In the genomic region with DNA sequence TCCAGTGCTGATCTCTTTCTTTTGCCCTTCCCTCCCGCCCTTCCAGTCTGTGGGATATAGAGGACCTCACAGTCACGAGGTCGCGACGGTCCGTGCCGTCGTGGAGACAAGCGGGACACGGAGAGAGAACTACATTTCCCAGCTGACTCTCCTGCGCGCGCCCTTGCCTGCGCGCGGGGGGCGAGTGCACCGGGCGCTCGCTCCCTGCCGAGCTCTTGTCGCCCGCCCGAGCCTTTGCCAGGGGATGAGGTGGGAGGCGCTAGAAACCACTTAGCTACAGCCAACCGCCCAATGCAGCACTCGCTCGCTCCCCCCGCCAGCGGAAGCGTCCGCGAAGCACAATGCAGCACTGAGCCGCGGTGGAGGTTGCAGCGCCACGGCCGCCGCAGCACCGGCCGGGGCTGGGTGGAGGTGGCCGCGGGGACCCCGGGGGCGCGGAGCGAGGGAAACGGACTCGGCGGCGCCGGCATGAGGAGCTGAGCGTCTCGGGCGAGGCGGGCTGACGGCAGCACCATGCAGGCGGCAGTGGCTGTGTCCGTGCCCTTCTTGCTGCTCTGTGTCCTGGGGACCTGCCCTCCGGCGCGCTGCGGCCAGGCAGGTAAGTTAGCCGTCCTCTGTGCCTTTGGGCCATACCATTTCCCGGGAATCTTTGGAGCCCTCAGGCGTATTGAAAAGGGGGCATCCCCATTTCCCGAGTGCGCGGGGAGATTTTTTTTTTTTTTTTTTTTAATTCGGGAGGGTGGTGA, we compare ENCODE assay signal across 1 cellular context.
A peak's percentile ranks its signal among the peaks of the same experiment; 100 is the strongest.
TF ChIP-seq lines count a peak whose summit lies in the region.

A gene with protein sequence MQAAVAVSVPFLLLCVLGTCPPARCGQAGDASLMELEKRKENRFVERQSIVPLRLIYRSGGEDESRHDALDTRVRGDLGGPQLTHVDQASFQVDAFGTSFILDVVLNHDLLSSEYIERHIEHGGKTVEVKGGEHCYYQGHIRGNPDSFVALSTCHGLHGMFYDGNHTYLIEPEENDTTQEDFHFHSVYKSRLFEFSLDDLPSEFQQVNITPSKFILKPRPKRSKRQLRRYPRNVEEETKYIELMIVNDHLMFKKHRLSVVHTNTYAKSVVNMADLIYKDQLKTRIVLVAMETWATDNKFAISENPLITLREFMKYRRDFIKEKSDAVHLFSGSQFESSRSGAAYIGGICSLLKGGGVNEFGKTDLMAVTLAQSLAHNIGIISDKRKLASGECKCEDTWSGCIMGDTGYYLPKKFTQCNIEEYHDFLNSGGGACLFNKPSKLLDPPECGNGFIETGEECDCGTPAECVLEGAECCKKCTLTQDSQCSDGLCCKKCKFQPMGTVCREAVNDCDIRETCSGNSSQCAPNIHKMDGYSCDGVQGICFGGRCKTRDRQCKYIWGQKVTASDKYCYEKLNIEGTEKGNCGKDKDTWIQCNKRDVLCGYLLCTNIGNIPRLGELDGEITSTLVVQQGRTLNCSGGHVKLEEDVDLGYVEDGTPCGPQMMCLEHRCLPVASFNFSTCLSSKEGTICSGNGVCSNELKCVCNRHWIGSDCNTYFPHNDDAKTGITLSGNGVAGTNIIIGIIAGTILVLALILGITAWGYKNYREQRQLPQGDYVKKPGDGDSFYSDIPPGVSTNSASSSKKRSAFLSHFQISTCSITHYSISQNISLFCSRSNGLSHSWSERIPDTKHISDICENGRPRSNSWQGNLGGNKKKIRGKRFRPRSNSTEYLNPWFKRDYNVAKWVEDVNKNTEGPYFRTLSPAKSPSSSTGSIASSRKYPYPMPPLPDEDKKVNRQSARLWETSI (plus strand): TSS at position 299 of the 746 bp plus-strand sequence. CDS start 215 bp downstream, at position 514.

TF ChIP-seq in GM12878, 131 proteins besides CTCF, POLR2A, EP300 and RAD21 (continued from another document and continues in another):
- TF ChIP-seq, protein P1, sequence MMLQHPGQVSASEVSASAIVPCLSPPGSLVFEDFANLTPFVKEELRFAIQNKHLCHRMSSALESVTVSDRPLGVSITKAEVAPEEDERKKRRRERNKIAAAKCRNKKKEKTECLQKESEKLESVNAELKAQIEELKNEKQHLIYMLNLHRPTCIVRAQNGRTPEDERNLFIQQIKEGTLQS (IDR thresholded peaks at IDR 0.05; ENCODE audit: borderline replicate concordance, extremely low read depth, low read depth, low read length): no peak
- TF ChIP-seq SREBF1 (IDR thresholded peaks at IDR 0.05; ENCODE audit: low read length) (peak; percentile 68), KLF5 (IDR thresholded peaks at IDR 0.05; ENCODE audit: partially characterized antibody) (no peak), ZNF384 (IDR thresholded peaks at IDR 0.05; ENCODE audit: borderline replicate concordance, low read depth, low read length) (no peak), HCFC1 (IDR thresholded peaks at IDR 0.05; ENCODE audit: low read length) (peak; percentile 95), YY1 (IDR thresholded peaks at IDR 0.05; ENCODE audit: low read depth, low read length) (peak; percentile 77; the same call in 1 of the 2 replicates), NR2C1 (IDR thresholded peaks at IDR 0.05) (peak; percentile 67; the same call in 1 of the 2 replicates), STAT1 (conservative IDR thresholded peaks at IDR 0.05) (peak; percentile 81; the same call in 1 of the 2 replicates), SMC3 (IDR thresholded peaks at IDR 0.05; ENCODE audit: borderline replicate concordance, low read length) (peak; percentile 6; the same call in 1 of the 2 replicates), CHD2 (IDR thresholded peaks at IDR 0.05; ENCODE audit: borderline replicate concordance, low read depth, low read length) (peak; percentile 67; the same call in 1 of the 2 replicates), FOXK2 (IDR thresholded peaks at IDR 0.05) (no peak), CBFB (IDR thresholded peaks at IDR 0.05; ENCODE audit: low read depth) (0 out of 2 replicates have a peak, but pooled peaks have one; percentile 43), SIN3A (IDR thresholded peaks at IDR 0.05; ENCODE audit: low read depth, low read length) (0 out of 2 replicates have a peak, but pooled peaks have one; percentile 68), SIX5 (IDR thresholded peaks at IDR 0.05; ENCODE audit: low read depth, low read length, severe bottlenecking) (peak; percentile 87), DPF2 (IDR thresholded peaks at IDR 0.05) (peak; percentile 82), BRCA1 (IDR thresholded peaks at IDR 0.05; ENCODE audit: low read depth, low read length) (no peak), RUNX3 (IDR thresholded peaks at IDR 0.05; ENCODE audit: low read length) (peak; percentile 65), MEF2A (IDR thresholded peaks at IDR 0.05; ENCODE audit: insufficient read depth, low read depth, low read length) (peak; percentile 26; the same call in 1 of the 2 replicates), FOS (IDR thresholded peaks at IDR 0.05; ENCODE audit: borderline replicate concordance, extremely low read depth, insufficient read length) (no peak), ATF7 (IDR thresholded peaks at IDR 0.05; ENCODE audit: low read depth) (peak; percentile 50; the same call in 1 of the 2 replicates), SMARCA5 (IDR thresholded peaks at IDR 0.05) (peak; percentile 92), GATAD2B (conservative IDR thresholded peaks at IDR 0.05; ENCODE audit: low read depth) (peak; percentile 80), ZNF274 (IDR thresholded peaks at IDR 0.05; ENCODE audit: insufficient read depth, insufficient read length) (no peak), MXI1 (IDR thresholded peaks at IDR 0.05; ENCODE audit: low read depth, low read length) (peak; percentile 68), IKZF1 (conservative IDR thresholded peaks at IDR 0.05) (peak; percentile 90), BACH1 (IDR thresholded peaks at IDR 0.05; ENCODE audit: borderline replicate concordance) (peak; percentile 87; the same call in 1 of the 2 replicates), TCF12 (IDR thresholded peaks at IDR 0.05; ENCODE audit: low read depth, low read length) (peak; percentile 54; the same call in 1 of the 2 replicates), ZNF207 (IDR thresholded peaks at IDR 0.05; ENCODE audit: borderline replicate concordance) (peak; percentile 92; the same call in 1 of the 2 replicates), SP1 (IDR thresholded peaks at IDR 0.05; ENCODE audit: low read depth, low read length) (no peak), RELA (IDR thresholded peaks at IDR 0.05; ENCODE audit: borderline replicate concordance, partially characterized antibody) (peak; percentile 70)
- TF ChIP-seq, protein P2, sequence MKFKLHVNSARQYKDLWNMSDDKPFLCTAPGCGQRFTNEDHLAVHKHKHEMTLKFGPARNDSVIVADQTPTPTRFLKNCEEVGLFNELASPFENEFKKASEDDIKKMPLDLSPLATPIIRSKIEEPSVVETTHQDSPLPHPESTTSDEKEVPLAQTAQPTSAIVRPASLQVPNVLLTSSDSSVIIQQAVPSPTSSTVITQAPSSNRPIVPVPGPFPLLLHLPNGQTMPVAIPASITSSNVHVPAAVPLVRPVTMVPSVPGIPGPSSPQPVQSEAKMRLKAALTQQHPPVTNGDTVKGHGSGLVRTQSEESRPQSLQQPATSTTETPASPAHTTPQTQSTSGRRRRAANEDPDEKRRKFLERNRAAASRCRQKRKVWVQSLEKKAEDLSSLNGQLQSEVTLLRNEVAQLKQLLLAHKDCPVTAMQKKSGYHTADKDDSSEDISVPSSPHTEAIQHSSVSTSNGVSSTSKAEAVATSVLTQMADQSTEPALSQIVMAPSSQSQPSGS (IDR thresholded peaks at IDR 0.05; ENCODE audit: low read length): no peak
- TF ChIP-seq, protein P3, sequence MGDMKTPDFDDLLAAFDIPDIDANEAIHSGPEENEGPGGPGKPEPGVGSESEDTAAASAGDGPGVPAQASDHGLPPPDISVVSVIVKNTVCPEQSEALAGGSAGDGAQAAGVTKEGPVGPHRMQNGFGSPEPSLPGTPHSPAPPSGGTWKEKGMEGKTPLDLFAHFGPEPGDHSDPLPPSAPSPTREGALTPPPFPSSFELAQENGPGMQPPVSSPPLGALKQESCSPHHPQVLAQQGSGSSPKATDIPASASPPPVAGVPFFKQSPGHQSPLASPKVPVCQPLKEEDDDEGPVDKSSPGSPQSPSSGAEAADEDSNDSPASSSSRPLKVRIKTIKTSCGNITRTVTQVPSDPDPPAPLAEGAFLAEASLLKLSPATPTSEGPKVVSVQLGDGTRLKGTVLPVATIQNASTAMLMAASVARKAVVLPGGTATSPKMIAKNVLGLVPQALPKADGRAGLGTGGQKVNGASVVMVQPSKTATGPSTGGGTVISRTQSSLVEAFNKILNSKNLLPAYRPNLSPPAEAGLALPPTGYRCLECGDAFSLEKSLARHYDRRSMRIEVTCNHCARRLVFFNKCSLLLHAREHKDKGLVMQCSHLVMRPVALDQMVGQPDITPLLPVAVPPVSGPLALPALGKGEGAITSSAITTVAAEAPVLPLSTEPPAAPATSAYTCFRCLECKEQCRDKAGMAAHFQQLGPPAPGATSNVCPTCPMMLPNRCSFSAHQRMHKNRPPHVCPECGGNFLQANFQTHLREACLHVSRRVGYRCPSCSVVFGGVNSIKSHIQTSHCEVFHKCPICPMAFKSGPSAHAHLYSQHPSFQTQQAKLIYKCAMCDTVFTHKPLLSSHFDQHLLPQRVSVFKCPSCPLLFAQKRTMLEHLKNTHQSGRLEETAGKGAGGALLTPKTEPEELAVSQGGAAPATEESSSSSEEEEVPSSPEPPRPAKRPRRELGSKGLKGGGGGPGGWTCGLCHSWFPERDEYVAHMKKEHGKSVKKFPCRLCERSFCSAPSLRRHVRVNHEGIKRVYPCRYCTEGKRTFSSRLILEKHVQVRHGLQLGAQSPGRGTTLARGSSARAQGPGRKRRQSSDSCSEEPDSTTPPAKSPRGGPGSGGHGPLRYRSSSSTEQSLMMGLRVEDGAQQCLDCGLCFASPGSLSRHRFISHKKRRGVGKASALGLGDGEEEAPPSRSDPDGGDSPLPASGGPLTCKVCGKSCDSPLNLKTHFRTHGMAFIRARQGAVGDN (IDR thresholded peaks at IDR 0.05): peak; percentile 70
- TF ChIP-seq, protein P4, sequence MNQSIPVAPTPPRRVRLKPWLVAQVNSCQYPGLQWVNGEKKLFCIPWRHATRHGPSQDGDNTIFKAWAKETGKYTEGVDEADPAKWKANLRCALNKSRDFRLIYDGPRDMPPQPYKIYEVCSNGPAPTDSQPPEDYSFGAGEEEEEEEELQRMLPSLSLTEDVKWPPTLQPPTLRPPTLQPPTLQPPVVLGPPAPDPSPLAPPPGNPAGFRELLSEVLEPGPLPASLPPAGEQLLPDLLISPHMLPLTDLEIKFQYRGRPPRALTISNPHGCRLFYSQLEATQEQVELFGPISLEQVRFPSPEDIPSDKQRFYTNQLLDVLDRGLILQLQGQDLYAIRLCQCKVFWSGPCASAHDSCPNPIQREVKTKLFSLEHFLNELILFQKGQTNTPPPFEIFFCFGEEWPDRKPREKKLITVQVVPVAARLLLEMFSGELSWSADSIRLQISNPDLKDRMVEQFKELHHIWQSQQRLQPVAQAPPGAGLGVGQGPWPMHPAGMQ (IDR thresholded peaks at IDR 0.05; ENCODE audit: borderline replicate concordance): no peak
- TF ChIP-seq, protein P5, sequence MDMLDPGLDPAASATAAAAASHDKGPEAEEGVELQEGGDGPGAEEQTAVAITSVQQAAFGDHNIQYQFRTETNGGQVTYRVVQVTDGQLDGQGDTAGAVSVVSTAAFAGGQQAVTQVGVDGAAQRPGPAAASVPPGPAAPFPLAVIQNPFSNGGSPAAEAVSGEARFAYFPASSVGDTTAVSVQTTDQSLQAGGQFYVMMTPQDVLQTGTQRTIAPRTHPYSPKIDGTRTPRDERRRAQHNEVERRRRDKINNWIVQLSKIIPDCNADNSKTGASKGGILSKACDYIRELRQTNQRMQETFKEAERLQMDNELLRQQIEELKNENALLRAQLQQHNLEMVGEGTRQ (IDR thresholded peaks at IDR 0.05; ENCODE audit: borderline replicate concordance, low read depth, low read length): peak; percentile 6; the same call in 1 of the 2 replicates
- TF ChIP-seq, protein P6, sequence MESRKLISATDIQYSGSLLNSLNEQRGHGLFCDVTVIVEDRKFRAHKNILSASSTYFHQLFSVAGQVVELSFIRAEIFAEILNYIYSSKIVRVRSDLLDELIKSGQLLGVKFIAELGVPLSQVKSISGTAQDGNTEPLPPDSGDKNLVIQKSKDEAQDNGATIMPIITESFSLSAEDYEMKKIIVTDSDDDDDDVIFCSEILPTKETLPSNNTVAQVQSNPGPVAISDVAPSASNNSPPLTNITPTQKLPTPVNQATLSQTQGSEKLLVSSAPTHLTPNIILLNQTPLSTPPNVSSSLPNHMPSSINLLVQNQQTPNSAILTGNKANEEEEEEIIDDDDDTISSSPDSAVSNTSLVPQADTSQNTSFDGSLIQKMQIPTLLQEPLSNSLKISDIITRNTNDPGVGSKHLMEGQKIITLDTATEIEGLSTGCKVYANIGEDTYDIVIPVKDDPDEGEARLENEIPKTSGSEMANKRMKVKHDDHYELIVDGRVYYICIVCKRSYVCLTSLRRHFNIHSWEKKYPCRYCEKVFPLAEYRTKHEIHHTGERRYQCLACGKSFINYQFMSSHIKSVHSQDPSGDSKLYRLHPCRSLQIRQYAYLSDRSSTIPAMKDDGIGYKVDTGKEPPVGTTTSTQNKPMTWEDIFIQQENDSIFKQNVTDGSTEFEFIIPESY (IDR thresholded peaks at IDR 0.05): no peak
- TF ChIP-seq, protein P7, sequence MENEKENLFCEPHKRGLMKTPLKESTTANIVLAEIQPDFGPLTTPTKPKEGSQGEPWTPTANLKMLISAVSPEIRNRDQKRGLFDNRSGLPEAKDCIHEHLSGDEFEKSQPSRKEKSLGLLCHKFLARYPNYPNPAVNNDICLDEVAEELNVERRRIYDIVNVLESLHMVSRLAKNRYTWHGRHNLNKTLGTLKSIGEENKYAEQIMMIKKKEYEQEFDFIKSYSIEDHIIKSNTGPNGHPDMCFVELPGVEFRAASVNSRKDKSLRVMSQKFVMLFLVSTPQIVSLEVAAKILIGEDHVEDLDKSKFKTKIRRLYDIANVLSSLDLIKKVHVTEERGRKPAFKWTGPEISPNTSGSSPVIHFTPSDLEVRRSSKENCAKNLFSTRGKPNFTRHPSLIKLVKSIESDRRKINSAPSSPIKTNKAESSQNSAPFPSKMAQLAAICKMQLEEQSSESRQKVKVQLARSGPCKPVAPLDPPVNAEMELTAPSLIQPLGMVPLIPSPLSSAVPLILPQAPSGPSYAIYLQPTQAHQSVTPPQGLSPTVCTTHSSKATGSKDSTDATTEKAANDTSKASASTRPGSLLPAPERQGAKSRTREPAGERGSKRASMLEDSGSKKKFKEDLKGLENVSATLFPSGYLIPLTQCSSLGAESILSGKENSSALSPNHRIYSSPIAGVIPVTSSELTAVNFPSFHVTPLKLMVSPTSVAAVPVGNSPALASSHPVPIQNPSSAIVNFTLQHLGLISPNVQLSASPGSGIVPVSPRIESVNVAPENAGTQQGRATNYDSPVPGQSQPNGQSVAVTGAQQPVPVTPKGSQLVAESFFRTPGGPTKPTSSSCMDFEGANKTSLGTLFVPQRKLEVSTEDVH (IDR thresholded peaks at IDR 0.05; ENCODE audit: low read depth, partially characterized antibody): no peak
- TF ChIP-seq, protein P8, sequence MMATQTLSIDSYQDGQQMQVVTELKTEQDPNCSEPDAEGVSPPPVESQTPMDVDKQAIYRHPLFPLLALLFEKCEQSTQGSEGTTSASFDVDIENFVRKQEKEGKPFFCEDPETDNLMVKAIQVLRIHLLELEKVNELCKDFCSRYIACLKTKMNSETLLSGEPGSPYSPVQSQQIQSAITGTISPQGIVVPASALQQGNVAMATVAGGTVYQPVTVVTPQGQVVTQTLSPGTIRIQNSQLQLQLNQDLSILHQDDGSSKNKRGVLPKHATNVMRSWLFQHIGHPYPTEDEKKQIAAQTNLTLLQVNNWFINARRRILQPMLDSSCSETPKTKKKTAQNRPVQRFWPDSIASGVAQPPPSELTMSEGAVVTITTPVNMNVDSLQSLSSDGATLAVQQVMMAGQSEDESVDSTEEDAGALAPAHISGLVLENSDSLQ (IDR thresholded peaks at IDR 0.05): no peak
